ENCODE assay signal across 1 cellular context in genomic region chr13:114005206-114005720, GRCh38.
TF ChIP-seq lines count a peak whose summit lies in the region.

No MANE protein-coding gene starts in this region.

TF ChIP-seq in K562, 482 proteins besides CTCF, POLR2A, EP300 and RAD21 (continued from another document):
- TF ChIP-seq ZNF592 (IDR thresholded peaks at IDR 0.05) (0 out of 2 replicates have a peak, but pooled peaks have one; percentile 54), SMAD4 (CRISPR knock-in tag; conservative IDR thresholded peaks at IDR 0.05) (peak; percentile 50; the same call in 1 of the 2 replicates), ETV6 (IDR thresholded peaks at IDR 0.05; ENCODE audit: borderline replicate concordance in 1 of 2, low read depth in 2 of 2, low read length in 1 of 2) (no peak), ETV6 (CRISPR knock-in tag; IDR thresholded peaks at IDR 0.05; ENCODE audit: borderline replicate concordance) (no peak), SIN3A (IDR thresholded peaks at IDR 0.05; ENCODE audit: borderline replicate concordance in 2 of 2, control insufficient read depth in 1 of 2, low read depth in 2 of 2, low read length in 2 of 2) (0 out of 4 replicates have a peak, but pooled peaks of 1 of the 2 experiments have one; percentile 7), NBN (IDR thresholded peaks at IDR 0.05; ENCODE audit: low read depth) (0 out of 2 replicates have a peak, but pooled peaks have one; percentile 10), BRD4 (IDR thresholded peaks at IDR 0.05) (no peak), ARNT (IDR thresholded peaks at IDR 0.05) (0 out of 4 replicates have a peak, but pooled peaks of 1 of the 2 experiments have one; percentile 9), SRSF1 (IDR thresholded peaks at IDR 0.05; ENCODE audit: low read depth, low read length) (no peak), ATF1 (CRISPR knock-in tag; IDR thresholded peaks at IDR 0.05) (no peak), ATF1 (tag; IDR thresholded peaks at IDR 0.05) (0 out of 2 replicates have a peak, but pooled peaks have one; percentile 63), DACH1 (IDR thresholded peaks at IDR 0.05; ENCODE audit: partially characterized antibody) (no peak), ZNF586 (CRISPR knock-in tag; conservative IDR thresholded peaks at IDR 0.05) (no peak), BCOR (IDR thresholded peaks at IDR 0.05) (0 out of 2 replicates have a peak, but pooled peaks have one; percentile 2), NFYB (IDR thresholded peaks at IDR 0.05; ENCODE audit: extremely low read depth, insufficient read length) (no peak), ZNF232 (CRISPR knock-in tag; IDR thresholded peaks at IDR 0.05) (no peak), ZNF77 (CRISPR knock-in tag; IDR thresholded peaks at IDR 0.05) (no peak), SMAD1 (IDR thresholded peaks at IDR 0.05; ENCODE audit: low read depth, low read length, partially characterized antibody) (peak; percentile 16), RBM14 (IDR thresholded peaks at IDR 0.05; ENCODE audit: borderline replicate concordance, insufficient read depth, low read depth, low read length) (no peak), REST (CRISPR knock-in tag; IDR thresholded peaks at IDR 0.05; ENCODE audit: low read depth) (0 out of 2 replicates have a peak, but pooled peaks have one; percentile 38), ZFX (CRISPR knock-in tag; IDR thresholded peaks at IDR 0.05) (peak; percentile 38; the same call in 1 of the 2 replicates), FOSL1 (tag; conservative IDR thresholded peaks at IDR 0.05) (peak; percentile 70), RBFOX2 (IDR thresholded peaks at IDR 0.05; ENCODE audit: low read depth, low read length) (peak; percentile 71), ZNF274 (IDR thresholded peaks at IDR 0.05; ENCODE audit: borderline replicate concordance, low read depth, low read length) (no peak), FOXJ2 (tag; IDR thresholded peaks at IDR 0.05) (0 out of 2 replicates have a peak, but pooled peaks have one; percentile 11), ZNF253 (CRISPR knock-in tag; conservative IDR thresholded peaks at IDR 0.05) (no peak), PTTG1 (tag; IDR thresholded peaks at IDR 0.05; ENCODE audit: low read depth) (no peak), CEBPG (CRISPR knock-in tag; IDR thresholded peaks at IDR 0.05) (no peak), CEBPG (tag; conservative IDR thresholded peaks at IDR 0.05 in 1 of 2, IDR thresholded peaks at IDR 0.05 in 1 of 2) (no peak), POLR2G (IDR thresholded peaks at IDR 0.05; ENCODE audit: low read depth, low read length) (peak; percentile 47; the same call in 1 of the 2 replicates), CBX1 (IDR thresholded peaks at IDR 0.05; ENCODE audit: low read depth) (0 out of 2 replicates have a peak, but pooled peaks have one; percentile 5), CREB3 (tag; conservative IDR thresholded peaks at IDR 0.05; ENCODE audit: low read depth) (0 out of 2 replicates have a peak, but pooled peaks have one; percentile 13), FOXK1 (CRISPR knock-in tag; IDR thresholded peaks at IDR 0.05; ENCODE audit: borderline replicate concordance) (no peak), ZNF175 (CRISPR knock-in tag; IDR thresholded peaks at IDR 0.05; ENCODE audit: low read depth) (0 out of 2 replicates have a peak, but pooled peaks have one; percentile 86), ZNF23 (CRISPR knock-in tag; IDR thresholded peaks at IDR 0.05) (no peak)
- TF ChIP-seq, protein P1, sequence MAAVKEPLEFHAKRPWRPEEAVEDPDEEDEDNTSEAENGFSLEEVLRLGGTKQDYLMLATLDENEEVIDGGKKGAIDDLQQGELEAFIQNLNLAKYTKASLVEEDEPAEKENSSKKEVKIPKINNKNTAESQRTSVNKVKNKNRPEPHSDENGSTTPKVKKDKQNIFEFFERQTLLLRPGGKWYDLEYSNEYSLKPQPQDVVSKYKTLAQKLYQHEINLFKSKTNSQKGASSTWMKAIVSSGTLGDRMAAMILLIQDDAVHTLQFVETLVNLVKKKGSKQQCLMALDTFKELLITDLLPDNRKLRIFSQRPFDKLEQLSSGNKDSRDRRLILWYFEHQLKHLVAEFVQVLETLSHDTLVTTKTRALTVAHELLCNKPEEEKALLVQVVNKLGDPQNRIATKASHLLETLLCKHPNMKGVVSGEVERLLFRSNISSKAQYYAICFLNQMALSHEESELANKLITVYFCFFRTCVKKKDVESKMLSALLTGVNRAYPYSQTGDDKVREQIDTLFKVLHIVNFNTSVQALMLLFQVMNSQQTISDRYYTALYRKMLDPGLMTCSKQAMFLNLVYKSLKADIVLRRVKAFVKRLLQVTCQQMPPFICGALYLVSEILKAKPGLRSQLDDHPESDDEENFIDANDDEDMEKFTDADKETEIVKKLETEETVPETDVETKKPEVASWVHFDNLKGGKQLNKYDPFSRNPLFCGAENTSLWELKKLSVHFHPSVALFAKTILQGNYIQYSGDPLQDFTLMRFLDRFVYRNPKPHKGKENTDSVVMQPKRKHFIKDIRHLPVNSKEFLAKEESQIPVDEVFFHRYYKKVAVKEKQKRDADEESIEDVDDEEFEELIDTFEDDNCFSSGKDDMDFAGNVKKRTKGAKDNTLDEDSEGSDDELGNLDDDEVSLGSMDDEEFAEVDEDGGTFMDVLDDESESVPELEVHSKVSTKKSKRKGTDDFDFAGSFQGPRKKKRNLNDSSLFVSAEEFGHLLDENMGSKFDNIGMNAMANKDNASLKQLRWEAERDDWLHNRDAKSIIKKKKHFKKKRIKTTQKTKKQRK (IDR thresholded peaks at IDR 0.05; ENCODE audit: borderline replicate concordance, low read depth, low read length): no peak
- TF ChIP-seq, protein P2, sequence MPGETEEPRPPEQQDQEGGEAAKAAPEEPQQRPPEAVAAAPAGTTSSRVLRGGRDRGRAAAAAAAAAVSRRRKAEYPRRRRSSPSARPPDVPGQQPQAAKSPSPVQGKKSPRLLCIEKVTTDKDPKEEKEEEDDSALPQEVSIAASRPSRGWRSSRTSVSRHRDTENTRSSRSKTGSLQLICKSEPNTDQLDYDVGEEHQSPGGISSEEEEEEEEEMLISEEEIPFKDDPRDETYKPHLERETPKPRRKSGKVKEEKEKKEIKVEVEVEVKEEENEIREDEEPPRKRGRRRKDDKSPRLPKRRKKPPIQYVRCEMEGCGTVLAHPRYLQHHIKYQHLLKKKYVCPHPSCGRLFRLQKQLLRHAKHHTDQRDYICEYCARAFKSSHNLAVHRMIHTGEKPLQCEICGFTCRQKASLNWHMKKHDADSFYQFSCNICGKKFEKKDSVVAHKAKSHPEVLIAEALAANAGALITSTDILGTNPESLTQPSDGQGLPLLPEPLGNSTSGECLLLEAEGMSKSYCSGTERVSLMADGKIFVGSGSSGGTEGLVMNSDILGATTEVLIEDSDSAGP (CRISPR knock-in tag; IDR thresholded peaks at IDR 0.05): no peak
- TF ChIP-seq, protein P3, sequence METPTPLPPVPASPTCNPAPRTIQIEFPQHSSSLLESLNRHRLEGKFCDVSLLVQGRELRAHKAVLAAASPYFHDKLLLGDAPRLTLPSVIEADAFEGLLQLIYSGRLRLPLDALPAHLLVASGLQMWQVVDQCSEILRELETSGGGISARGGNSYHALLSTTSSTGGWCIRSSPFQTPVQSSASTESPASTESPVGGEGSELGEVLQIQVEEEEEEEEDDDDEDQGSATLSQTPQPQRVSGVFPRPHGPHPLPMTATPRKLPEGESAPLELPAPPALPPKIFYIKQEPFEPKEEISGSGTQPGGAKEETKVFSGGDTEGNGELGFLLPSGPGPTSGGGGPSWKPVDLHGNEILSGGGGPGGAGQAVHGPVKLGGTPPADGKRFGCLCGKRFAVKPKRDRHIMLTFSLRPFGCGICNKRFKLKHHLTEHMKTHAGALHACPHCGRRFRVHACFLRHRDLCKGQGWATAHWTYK (CRISPR knock-in tag; IDR thresholded peaks at IDR 0.05): 0 out of 2 replicates have a peak, but pooled peaks have one; percentile 17
- TF ChIP-seq, protein P4, sequence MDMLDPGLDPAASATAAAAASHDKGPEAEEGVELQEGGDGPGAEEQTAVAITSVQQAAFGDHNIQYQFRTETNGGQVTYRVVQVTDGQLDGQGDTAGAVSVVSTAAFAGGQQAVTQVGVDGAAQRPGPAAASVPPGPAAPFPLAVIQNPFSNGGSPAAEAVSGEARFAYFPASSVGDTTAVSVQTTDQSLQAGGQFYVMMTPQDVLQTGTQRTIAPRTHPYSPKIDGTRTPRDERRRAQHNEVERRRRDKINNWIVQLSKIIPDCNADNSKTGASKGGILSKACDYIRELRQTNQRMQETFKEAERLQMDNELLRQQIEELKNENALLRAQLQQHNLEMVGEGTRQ (CRISPR knock-in tag; IDR thresholded peaks at IDR 0.05): no peak
- TF ChIP-seq, protein P5, sequence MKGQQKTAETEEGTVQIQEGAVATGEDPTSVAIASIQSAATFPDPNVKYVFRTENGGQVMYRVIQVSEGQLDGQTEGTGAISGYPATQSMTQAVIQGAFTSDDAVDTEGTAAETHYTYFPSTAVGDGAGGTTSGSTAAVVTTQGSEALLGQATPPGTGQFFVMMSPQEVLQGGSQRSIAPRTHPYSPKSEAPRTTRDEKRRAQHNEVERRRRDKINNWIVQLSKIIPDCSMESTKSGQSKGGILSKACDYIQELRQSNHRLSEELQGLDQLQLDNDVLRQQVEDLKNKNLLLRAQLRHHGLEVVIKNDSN (CRISPR knock-in tag; IDR thresholded peaks at IDR 0.05): no peak
- TF ChIP-seq, protein P6, sequence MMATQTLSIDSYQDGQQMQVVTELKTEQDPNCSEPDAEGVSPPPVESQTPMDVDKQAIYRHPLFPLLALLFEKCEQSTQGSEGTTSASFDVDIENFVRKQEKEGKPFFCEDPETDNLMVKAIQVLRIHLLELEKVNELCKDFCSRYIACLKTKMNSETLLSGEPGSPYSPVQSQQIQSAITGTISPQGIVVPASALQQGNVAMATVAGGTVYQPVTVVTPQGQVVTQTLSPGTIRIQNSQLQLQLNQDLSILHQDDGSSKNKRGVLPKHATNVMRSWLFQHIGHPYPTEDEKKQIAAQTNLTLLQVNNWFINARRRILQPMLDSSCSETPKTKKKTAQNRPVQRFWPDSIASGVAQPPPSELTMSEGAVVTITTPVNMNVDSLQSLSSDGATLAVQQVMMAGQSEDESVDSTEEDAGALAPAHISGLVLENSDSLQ (IDR thresholded peaks at IDR 0.05): 0 out of 2 replicates have a peak, but pooled peaks have one; percentile 3
